8 cellular contexts compared by ENCODE assay signal in genomic region chr1:44609412-44609767, GRCh38.
A peak's percentile ranks its signal among the peaks of the same experiment; 100 is the strongest.
DNase-seq lines count a peak whose midpoint lies in the region; ATAC-seq and TF ChIP-seq lines count a peak whose summit lies in the region.

No MANE protein-coding gene starts in this region.

- H3K9me3 ChIP-seq in Peyer's patch (no peaks in the 10 kb centered on the region), lower lobe of right lung (no peaks in the 10 kb centered on the region)

- DNase-seq in NCI-H748 (lab: John Stamatoyannopoulos, UW; ENCODE audit: unreplicated experiment) (peak; percentile 51), NCI-H748 treated with DMSO at 0.1 percent for 48 hours (lab: John Stamatoyannopoulos, UW) (no peak), Peyer's patch (peak; percentile 36 to 75 (median 68)), cardiac fibroblast (ENCODE audit: low read depth in 2 of 2) (peak; percentile 55 to 60), lower lobe of right lung (no peak), NCI-H128 (lab: John Stamatoyannopoulos, UW; ENCODE audit: unreplicated experiment) (no peak)

- H3K27ac ChIP-seq in Peyer's patch (no peak overlapping the region), lower lobe of right lung (no peak overlapping the region)

- intact Hi-C loops in lower lobe of right lung (cut with DNase I) = no loop called here

- H3K4me3 ChIP-seq in Peyer's patch = no peak overlapping the region
- no peak overlapping the region for H3K4me3 ChIP-seq in cardiac fibroblast (replicated peaks in 1 of 2; ENCODE audit: low read depth in 2 of 2, low read length in 2 of 2)
- H3K4me3 ChIP-seq in lower lobe of right lung = no peak overlapping the region

- no peaks in the 10 kb centered on the region for H3K27me3 ChIP-seq in Peyer's patch
- H3K27me3 ChIP-seq in lower lobe of right lung (ENCODE audit: low read depth) = no peaks in the 10 kb centered on the region

- no peak for TF ChIP-seq POLR2A in Peyer's patch (IDR thresholded peaks at IDR 0.05)

- TF ChIP-seq CTCF in Peyer's patch (IDR thresholded peaks at IDR 0.05) (peak in 4 of 6 experiments; percentile 30 to 60 (median 53)), cardiac fibroblast (IDR thresholded peaks at IDR 0.05; ENCODE audit: low read depth, low read length) (peak; percentile 68), lower lobe of right lung (IDR thresholded peaks at IDR 0.05) (peak; percentile 41)

- H3K4me1 ChIP-seq in Peyer's patch = no peaks in the 10 kb centered on the region
- no peaks in the 10 kb centered on the region for H3K4me1 ChIP-seq in lower lobe of right lung

- H3K36me3 ChIP-seq in Peyer's patch (no peaks in the 10 kb centered on the region), lower lobe of right lung (no peaks in the 10 kb centered on the region)

- ATAC-seq in lower lobe of right lung (peak; percentile 23 to 57), HG02678 (IDR thresholded peaks at IDR 0.05; ENCODE audit: unreplicated experiment) (no peak), HG02610 (IDR thresholded peaks at IDR 0.05; ENCODE audit: unreplicated experiment) (no peak)

Comparison
In these comparisons a context has a peak if more than half of its experiments do, and no peak if none do; other contexts are left out.
1. DNase-seq: peak in NCI-H748 (single experiment), Peyer's patch (3 of 3) and cardiac fibroblast (2 of 2); none in NCI-H748 treated with DMSO at 0.1 percent for 48 hours (single experiment), lower lobe of right lung (single experiment) and NCI-H128 (single experiment).
2. ATAC-seq: peak in lower lobe of right lung (2 of 2); none in HG02678 (single experiment) and HG02610 (single experiment).
3. Peak in every context shown above with its lines, with median percentiles within 50 percentile points of each other: CTCF ChIP-seq.